30 cellular contexts compared by ENCODE assay signal in genomic region chr9:88028338-88028737, GRCh38.
"Had no signal": no experiment of that assay in that cellular context is flagged by ENCODE, and none has a peak within 500 bp of the region (broad histone marks: within the 10 kb centered on the region; RNA-seq: fewer than 3 reads in every experiment).

No MANE protein-coding gene starts in this region.

- DNase-seq: activated effector memory CD4-positive, alpha-beta T cell treated with anti-CD3 and anti-CD28 coated beads, Interleukin-2, amount 50 U/mL, for 16 hours; activated effector memory CD4-positive, alpha-beta T cell treated with Interleukin-2 at 50 U/mL for 16 hours; activated gamma-delta T cell; activated gamma-delta T cell treated with Interleukin-2 at 50 U/mL for 16 hours; activated naive CD4-positive, alpha-beta T cell; activated naive CD4-positive, alpha-beta T cell treated with anti-CD3 and anti-CD28 coated beads for 36 hours; activated naive CD4-positive, alpha-beta T cell treated with anti-CD3 and anti-CD28 coated beads, Interleukin-2, amount 10 ng/mL, durations not matched to agents 7 days and 5 days; activated naive CD4-positive, alpha-beta T cell treated with anti-CD3 and anti-CD28 coated beads, Interleukin-2, amount 50 U/mL, for 16 hours; activated naive CD4-positive, alpha-beta T cell treated with Interleukin-2 at 50 U/mL for 16 hours; activated naive CD8-positive, alpha-beta T cell treated with anti-CD3 and anti-CD28 coated beads for 36 hours; activated naive CD8-positive, alpha-beta T cell treated with anti-CD3 and anti-CD28 coated beads, Interleukin-2, amount 10 ng/mL, durations not matched to agents 7 days and 5 days; activated naive CD8-positive, alpha-beta T cell treated with anti-CD3 and anti-CD28 coated beads, Interleukin-2, amount 50 U/mL, for 24 hours; activated T-cell treated with anti-CD3 and anti-CD28 coated beads, Interleukin-2, amount 50 U/mL, for 24 hours; activated T-cell treated with anti-CD3 and anti-CD28 coated beads, Interleukin-2, amount 50 U/mL, for 4 hours; activated T-cell treated with anti-CD3 and anti-CD28 coated beads, Interleukin-2, amount 50 U/mL, for 48 hours; activated T-cell treated with anti-CD3 and anti-CD28 coated beads, Interleukin-2, amount 50 U/mL, for 72 hours; adrenal gland; amniotic stem cell; amygdala; anterior cingulate cortex; aorta; body of pancreas; brain microvascular endothelial cell; central memory CD4-positive, alpha-beta T cell; cerebellar nuclear complex had no signal

- H3K9me3 ChIP-seq: adrenal gland, ascending aorta, body of pancreas, breast epithelium had no signal

- H3K4me3 ChIP-seq: adrenal gland, ascending aorta, body of pancreas, breast epithelium, cardiac muscle cell had no signal

- H3K27ac ChIP-seq: adrenal gland, ascending aorta, body of pancreas, brain microvascular endothelial cell, breast epithelium, cardiac muscle cell had no signal

- ATAC-seq: activated naive CD4-positive, alpha-beta T cell treated with anti-CD3 and anti-CD28 coated beads, Interleukin-2, amount 50 U/mL, for 72 hours; activated naive CD8-positive, alpha-beta T cell treated with anti-CD3 and anti-CD28 coated beads, Interleukin-2, amount 50 U/mL, for 24 hours; activated T-cell treated with anti-CD3 and anti-CD28 coated beads, Interleukin-2, amount 50 U/mL, for 4 hours; activated T-cell treated with anti-CD3 and anti-CD28 coated beads, Interleukin-2, amount 50 U/mL, for 72 hours; activated T-helper 17 cell treated with anti-CD3 and anti-CD28 coated beads, Interleukin-2, amount 50 U/mL, for 72 hours; body of pancreas had no signal

- H3K36me3 ChIP-seq: adrenal gland, ascending aorta, brain microvascular endothelial cell, breast epithelium, cardiac muscle cell had no signal

- H3K4me1 ChIP-seq: adrenal gland, ascending aorta, body of pancreas, breast epithelium had no signal

- H3K27me3 ChIP-seq: adrenal gland, ascending aorta, body of pancreas, brain microvascular endothelial cell, breast epithelium, cardiac muscle cell had no signal
